15 cellular contexts compared by ENCODE assay signal in genomic region chr18:8972116-8972515, GRCh38.
DNase-seq lines count a peak whose midpoint lies in the region.
"Had no signal": no experiment of that assay in that cellular context is flagged by ENCODE, and none has a peak within 500 bp of the region (broad histone marks: within the 10 kb centered on the region; RNA-seq: fewer than 3 reads in every experiment).

No MANE protein-coding gene starts in this region.

- H3K9ac ChIP-seq in muscle layer of colon (ENCODE audit: low read length) = no peak overlapping the region

- peaks cover 27% of the 10 kb centered on the region for H3K4me1 ChIP-seq in muscle layer of colon (ENCODE audit: insufficient read depth, low read length)

- H3K4me3 ChIP-seq in muscle layer of colon (ENCODE audit: low read depth in 1 of 2, low read length in 2 of 2) = no peak overlapping the region
- H3K4me3 ChIP-seq: MG63 had no signal

- H3K9me3 ChIP-seq in muscle layer of colon (ENCODE audit: low read length) = no peaks in the 10 kb centered on the region

- H3K27me3 ChIP-seq in muscle layer of colon (ENCODE audit: control insufficient read depth in 1 of 2, insufficient read depth in 2 of 2, low read length in 2 of 2) = no peaks in the 10 kb centered on the region
- H3K27me3 ChIP-seq: MG63 had no signal

- intact Hi-C loops in posterior vena cava (cut with DNase I) = no loop called here

- in situ Hi-C loops in KBM-7 (cut with MboI; ENCODE audit: low pct_unique_long_range_greater_than_20kb, low sequenced_read_pairs) = no loop called here

- H3K27ac ChIP-seq in muscle layer of colon (ENCODE audit: low read depth, low read length) = peak overlapping the region; percentile 67

- DNase-seq in NCI-H1436 (lab: John Stamatoyannopoulos, UW) (peak; percentile 43), NCI-H187 treated with DMSO at 0.1 percent for 48 hours (lab: John Stamatoyannopoulos, UW) (peak; percentile 63), NCI-H524 treated with DMSO at 0.1 percent for 48 hours (lab: John Stamatoyannopoulos, UW) (peak; percentile 83), posterior vena cava (ENCODE audit: low spot score) (no peak), KBM-7 (no peak)
- no peak for DNase-seq in activated naive CD4-positive, alpha-beta T cell treated with anti-CD3 and anti-CD28 coated beads, Interleukin-2, amount 50 U/mL, for 16 hours
- DNase-seq: Caco-2, Karpas-422, MG63, NCI-H1092 treated with DMSO at 0.1 percent for 48 hours, NCI-H2081, NCI-H446 treated with DMSO at 0.1 percent for 48 hours, OCI-M1, SHP77 treated with DMSO at 0.1 percent for 48 hours had no signal

- no peaks in the 10 kb centered on the region for H3K36me3 ChIP-seq in muscle layer of colon (ENCODE audit: insufficient read depth, low read length)
- H3K36me3 ChIP-seq: MG63 had no signal

Comparison
In these comparisons a context has a peak if more than half of its experiments do, and no peak if none do; other contexts are left out.
1. DNase-seq: peak in NCI-H1436 (single experiment), NCI-H187 treated with DMSO at 0.1 percent for 48 hours (single experiment) and NCI-H524 treated with DMSO at 0.1 percent for 48 hours (single experiment); none in activated naive CD4-positive, alpha-beta T cell treated with anti-CD3 and anti-CD28 coated beads, Interleukin-2, amount 50 U/mL, for 16 hours (single experiment), posterior vena cava (single experiment) and KBM-7 (single experiment).